Comparison of ENCODE assay signal across 8 cellular contexts in the genomic region with DNA sequence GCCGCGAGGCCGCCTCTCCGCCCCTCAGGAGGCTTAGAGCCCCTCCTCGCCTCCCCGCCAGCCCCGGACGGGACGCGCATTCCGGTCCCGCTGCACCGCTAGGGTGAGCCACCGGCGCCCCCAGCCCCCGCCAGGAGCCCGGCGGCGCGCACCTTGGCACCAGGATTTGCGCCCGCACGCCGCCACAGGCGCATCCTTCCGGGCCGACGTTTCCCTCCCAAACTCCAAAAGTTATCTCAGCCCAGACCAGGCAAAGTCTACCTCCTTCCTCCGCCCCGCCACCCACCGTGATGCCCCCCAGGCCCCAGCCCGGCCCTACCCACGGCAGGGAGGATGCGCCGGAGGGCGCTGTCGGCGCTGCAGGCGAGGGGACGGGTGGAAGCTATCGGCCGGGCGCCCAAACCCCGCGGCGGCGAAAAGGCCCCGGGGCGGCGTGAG. TPM values are rescaled to one million over a fixed set of nuclear protein-coding genes. Genes with fewer than 3 reads are reported as not detected.
DNase-seq lines count a peak whose midpoint lies in the region; TF ChIP-seq lines count a peak whose summit lies in the region.

No MANE protein-coding gene starts in this region.

- H3K9me3 Mint-ChIP-seq in HFFc6 (no peaks in the 10 kb centered on the region), neural crest cell (peaks cover 4% of the 10 kb centered on the region)

- H3K4me3 ChIP-seq in esophagus muscularis mucosa, result peak overlapping the region; percentile 58 to 73 (median 60)
- H3K4me3 ChIP-seq in Karpas-422 (ENCODE audit: low read length), result no peak overlapping the region

- H2AFZ ChIP-seq in Karpas-422 (ENCODE audit: low read length), result no peak overlapping the region

- no peaks in the 10 kb centered on the region for H3K79me2 ChIP-seq in Karpas-422 (ENCODE audit: low read length)

- peaks cover 4% of the 10 kb centered on the region for H3K27me3 Mint-ChIP-seq in HFFc6 (ENCODE audit: insufficient read depth)
- peaks cover 34% of the 10 kb centered on the region for H3K27me3 Mint-ChIP-seq in neural crest cell (ENCODE audit: low read depth)

- no peaks in the 10 kb centered on the region for H3K9me2 ChIP-seq in Karpas-422 (replicated peaks; ENCODE audit: insufficient read depth, low read length)

- H3K4me3 Mint-ChIP-seq in HFFc6 (peak overlapping the region; percentile 88), neural crest cell (peak overlapping the region; percentile 86)

- TF ChIP-seq EP300 in esophagus muscularis mucosa (IDR thresholded peaks at IDR 0.05), result no peak

- WGBS in esophagus muscularis mucosa, result 20% methylated on average over 13 of the region's 50 CpGs

- in situ Hi-C loops in ACHN (cut with HindIII; ENCODE audit: low pct_ligation_motif_present, low pct_unique_long_range_greater_than_20kb, low sequenced_read_pairs) (no loop called here), GM13977 (cut with MboI; ENCODE audit: low pct_unique_long_range_greater_than_20kb, low sequenced_read_pairs, unreplicated experiment) (no loop called here)

- intact Hi-C loops in esophagus muscularis mucosa (cut with DNase I), result no loop called here

- peak overlapping the region; percentile 56 to 74 (median 64) for H3K27ac ChIP-seq in esophagus muscularis mucosa (replicated peaks in 1 of 4)
- H3K27ac ChIP-seq in Karpas-422 (ENCODE audit: low read length), result no peak overlapping the region

- DNase-seq in ACHN, result peak; percentile 34
- DNase-seq in HFFc6, result no peak
- DNase-seq in activated CD4-positive, alpha-beta T cell treated with anti-CD3 and anti-CD28 coated beads, Interleukin-2, amount 50 U/mL, for 48 hours, result peak; percentile 8 to 14
- no peak for DNase-seq in esophagus muscularis mucosa (ENCODE audit: extremely low spot score)
- peak; percentile 18 for DNase-seq in neural crest cell (ENCODE audit: low read depth, low spot score)
- no peak for DNase-seq in Karpas-422
- no peak for DNase-seq in mucosa of gallbladder (ENCODE audit: low spot score)
- no peak for DNase-seq in GM13977 (ENCODE audit: low spot score)

- H3K36me3 Mint-ChIP-seq in HFFc6 (ENCODE audit: low read depth), result no peaks in the 10 kb centered on the region
- H3K36me3 Mint-ChIP-seq in neural crest cell (ENCODE audit: low read depth), result no peaks in the 10 kb centered on the region

- no peak for TF ChIP-seq POLR2A in esophagus muscularis mucosa (IDR thresholded peaks at IDR 0.05; ENCODE audit: low read depth)

- H3K4me2 ChIP-seq in Karpas-422 (ENCODE audit: low read depth, low read length, poor library complexity, severe bottlenecking), result no peak overlapping the region

- H3K27ac Mint-ChIP-seq in HFFc6 (no peak overlapping the region), neural crest cell (ENCODE audit: unreplicated experiment) (no peak overlapping the region)

- peak; percentile 4; the same call in 1 of the 2 replicates for TF ChIP-seq CTCF in HFFc6 (IDR thresholded peaks at IDR 0.05)
- TF ChIP-seq CTCF in esophagus muscularis mucosa (IDR thresholded peaks at IDR 0.05), result peak in 1 of 3 experiments; percentile 6
- peak; percentile 22 for TF ChIP-seq CTCF in neural crest cell (conservative IDR thresholded peaks at IDR 0.05)
- TF ChIP-seq CTCF in GM13977 (IDR thresholded peaks at IDR 0.05; ENCODE audit: extremely low read depth, insufficient read depth, missing control alignments), result no peak

- H3K9me3 ChIP-seq in esophagus muscularis mucosa (no peaks in the 10 kb centered on the region), Karpas-422 (ENCODE audit: low read length) (no peaks in the 10 kb centered on the region)

- no peak overlapping the region for H3K9ac ChIP-seq in Karpas-422 (ENCODE audit: low read length)

- peaks cover 14% of the 10 kb centered on the region for H3K4me1 Mint-ChIP-seq in HFFc6 (ENCODE audit: low read depth)
- peaks cover 15% of the 10 kb centered on the region for H3K4me1 Mint-ChIP-seq in neural crest cell

- no peaks in the 10 kb centered on the region for H4K20me1 ChIP-seq in Karpas-422 (ENCODE audit: insufficient read depth, low read depth, low read length)

- H3K27me3 ChIP-seq in esophagus muscularis mucosa (peaks cover 0 to 6% (median 0%) of the 10 kb centered on the region in 4 donors), Karpas-422 (ENCODE audit: low read length) (no peaks in the 10 kb centered on the region)

- H3K36me3 ChIP-seq in esophagus muscularis mucosa, result no peaks in the 10 kb centered on the region
- H3K36me3 ChIP-seq in Karpas-422 (ENCODE audit: insufficient read depth, low read length), result no peaks in the 10 kb centered on the region

- H3K4me1 ChIP-seq in esophagus muscularis mucosa (peaks cover 0 to 12% (median 7%) of the 10 kb centered on the region in 4 donors), Karpas-422 (ENCODE audit: low read length) (no peaks in the 10 kb centered on the region)

RNA-seq across cellular contexts. Expression of a gene that starts 0.5 kb away (rescaled TPM):
- 1 to 10 TPM in 5 of 6 experiments, under 1 TPM in 1; 0.97 to 2.8 (median 2.4) TPM for total RNA-seq in HFFc6 (2021; fragmentation: NEBNext Ultra II Directional; extraction: Animal tissue kit (Norgen Biotek cat#: 25700))
- total RNA-seq in esophagus muscularis mucosa (1 to 10 TPM in 3 of 4 donors, under 1 TPM in 1; 0.99 to 2.6 (median 1.7) TPM), neural crest cell (13.6 and 14.2 TPM in 2 replicates), mucosa of gallbladder (0.92 TPM)
- not detected in 2 replicates for total RNA-seq in Karpas-422 (2014; rRNA removed; shearing (Covaris generic); ENCODE audit: low replicate concordance)

Comparison
In these comparisons a context has a peak if more than half of its experiments do, and no peak if none do; other contexts are left out.
1. DNase-seq: peak in ACHN (single experiment), activated CD4-positive, alpha-beta T cell treated with anti-CD3 and anti-CD28 coated beads, Interleukin-2, amount 50 U/mL, for 48 hours (2 of 2) and neural crest cell (single experiment); none in HFFc6 (single experiment), esophagus muscularis mucosa (single experiment), Karpas-422 (single experiment), mucosa of gallbladder (single experiment) and GM13977 (single experiment).